In genomic region chr21:36788116-36788515, GRCh38 we compare ENCODE assay signal across 13 cellular contexts.
DNase-seq lines count a peak whose midpoint lies in the region; ATAC-seq, FAIRE-seq and TF ChIP-seq lines count a peak whose summit lies in the region.
"Had no signal": no experiment of that assay in that cellular context is flagged by ENCODE, and none has a peak within 500 bp of the region (broad histone marks: within the 10 kb centered on the region; RNA-seq: fewer than 3 reads in every experiment).

No MANE protein-coding gene starts in this region.

- H3K27ac Mint-ChIP-seq in activated T-helper 2 cell treated with anti-CD3 and anti-CD28 coated beads, Interferon-gamma antibody, Interleukin-2, Interleukin-4, amounts not matched to agents 10 μg/mL and 5 μg/mL and 100 μg/mL, durations not matched to agents 14 hours and 24 hours and 36 hours, result no peak overlapping the region
- no peak overlapping the region for H3K27ac Mint-ChIP-seq in CD14-positive monocyte
- H3K27ac Mint-ChIP-seq: activated T-cell treated with anti-CD3 and anti-CD28 coated beads, Interleukin-2, amount 50 U/mL, for 24 hours had no signal

- no peak for ATAC-seq in sciatic nerve

- no peaks in the 10 kb centered on the region for H3K4me1 Mint-ChIP-seq in activated T-helper 2 cell treated with anti-CD3 and anti-CD28 coated beads, Interferon-gamma antibody, Interleukin-2, Interleukin-4, amounts not matched to agents 10 μg/mL and 5 μg/mL and 100 μg/mL, durations not matched to agents 14 hours and 24 hours and 36 hours (ENCODE audit: low read depth)
- no peaks in the 10 kb centered on the region for H3K4me1 Mint-ChIP-seq in CD14-positive monocyte

- H3K4me3 ChIP-seq in epithelial cell of esophagus (ENCODE audit: low read length), result no peak overlapping the region
- H3K4me3 ChIP-seq: upper lobe of left lung had no signal

- intact Hi-C loops in sciatic nerve (cut with DNase I), result no loop called here
- intact Hi-C loops in activated T-helper 2 cell treated with anti-CD3 and anti-CD28 coated beads, Interferon-gamma antibody, Interleukin-2, Interleukin-4, amounts not matched to agents 10 μg/mL and 5 μg/mL and 100 μg/mL, durations not matched to agents 14 hours and 24 hours and 36 hours (cut with micrococcal nuclease), result no loop called here
- intact Hi-C loops in CD14-positive monocyte (cut with micrococcal nuclease), result no loop called here

- DNase-seq in H54 (ENCODE audit: insufficient read length, low spot score), result peak; percentile 77
- DNase-seq in OCI-M1 (lab: John Stamatoyannopoulos, UW), result peak; percentile 75
- DNase-seq in epithelial cell of esophagus (ENCODE audit: low read depth), result peak; percentile 33
- peak; percentile 35 for DNase-seq in sciatic nerve (ENCODE audit: low spot score)
- no peak for DNase-seq in iPS-NIHi11 (ENCODE audit: low spot score)
- no peak for DNase-seq in activated T-helper 2 cell treated with anti-CD3 and anti-CD28 coated beads, Interferon-gamma antibody, Interleukin-2, Interleukin-4, amounts not matched to agents 10 μg/mL and 5 μg/mL and 100 μg/mL, durations not matched to agents 14 hours and 24 hours and 36 hours (ENCODE audit: low spot score)
- DNase-seq in activated T-cell treated with anti-CD3 and anti-CD28 coated beads, Interleukin-2, amount 50 U/mL, for 1 hour, result no peak
- DNase-seq in CD14-positive monocyte (ENCODE audit: low spot score), result no peak
- DNase-seq: activated T-cell treated with anti-CD3 and anti-CD28 coated beads, Interleukin-2, amount 50 U/mL, for 24 hours; DMS153; NCI-H187; WERI-Rb-1 had no signal

- no peaks in the 10 kb centered on the region for H3K9me3 Mint-ChIP-seq in activated T-helper 2 cell treated with anti-CD3 and anti-CD28 coated beads, Interferon-gamma antibody, Interleukin-2, Interleukin-4, amounts not matched to agents 10 μg/mL and 5 μg/mL and 100 μg/mL, durations not matched to agents 14 hours and 24 hours and 36 hours
- H3K9me3 Mint-ChIP-seq in CD14-positive monocyte, result peaks cover 2 to 6% (median 4%) of the 10 kb centered on the region in 7 donors
- H3K9me3 Mint-ChIP-seq: activated T-cell treated with anti-CD3 and anti-CD28 coated beads, Interleukin-2, amount 50 U/mL, for 24 hours had no signal

- H3K27me3 Mint-ChIP-seq in activated T-helper 2 cell treated with anti-CD3 and anti-CD28 coated beads, Interferon-gamma antibody, Interleukin-2, Interleukin-4, amounts not matched to agents 10 μg/mL and 5 μg/mL and 100 μg/mL, durations not matched to agents 14 hours and 24 hours and 36 hours (ENCODE audit: low read depth), result no peaks in the 10 kb centered on the region
- H3K27me3 Mint-ChIP-seq in CD14-positive monocyte (ENCODE audit: low read depth in 3 of 3), result peaks cover 0 to 4% (median 0%) of the 10 kb centered on the region in 3 donors
- H3K27me3 Mint-ChIP-seq: activated T-cell treated with anti-CD3 and anti-CD28 coated beads, Interleukin-2, amount 50 U/mL, for 24 hours had no signal

- no peaks in the 10 kb centered on the region for H3K36me3 Mint-ChIP-seq in activated T-helper 2 cell treated with anti-CD3 and anti-CD28 coated beads, Interferon-gamma antibody, Interleukin-2, Interleukin-4, amounts not matched to agents 10 μg/mL and 5 μg/mL and 100 μg/mL, durations not matched to agents 14 hours and 24 hours and 36 hours (ENCODE audit: low read depth)
- no peaks in the 10 kb centered on the region for H3K36me3 Mint-ChIP-seq in CD14-positive monocyte

- no peak for TF ChIP-seq CTCF in epithelial cell of esophagus (IDR thresholded peaks at IDR 0.05; ENCODE audit: insufficient read depth, low read depth, low read length, missing control alignments)
- TF ChIP-seq CTCF in CD14-positive monocyte (IDR thresholded peaks at IDR 0.05), result no peak

- no peak overlapping the region for H3K4me3 Mint-ChIP-seq in activated T-helper 2 cell treated with anti-CD3 and anti-CD28 coated beads, Interferon-gamma antibody, Interleukin-2, Interleukin-4, amounts not matched to agents 10 μg/mL and 5 μg/mL and 100 μg/mL, durations not matched to agents 14 hours and 24 hours and 36 hours (ENCODE audit: low read depth)
- no peak overlapping the region for H3K4me3 Mint-ChIP-seq in CD14-positive monocyte
- H3K4me3 Mint-ChIP-seq: activated T-cell treated with anti-CD3 and anti-CD28 coated beads, Interleukin-2, amount 50 U/mL, for 24 hours had no signal

- TF ChIP-seq POLR2A in H54 (IDR thresholded peaks at IDR 0.05; ENCODE audit: low read depth, low read length), result 0 out of 2 replicates have a peak, but pooled peaks have one; percentile 12

- no peak for FAIRE-seq in H54 (lab: Jason Lieb, UNC)

Comparison
In these comparisons a context has a peak if more than half of its experiments do, and no peak if none do; other contexts are left out.
1. DNase-seq: peak in H54 (single experiment), OCI-M1 (single experiment), epithelial cell of esophagus (single experiment) and sciatic nerve (single experiment); none in iPS-NIHi11 (single experiment), activated T-helper 2 cell treated with anti-CD3 and anti-CD28 coated beads, Interferon-gamma antibody, Interleukin-2, Interleukin-4, amounts not matched to agents 10 μg/mL and 5 μg/mL and 100 μg/mL, durations not matched to agents 14 hours and 24 hours and 36 hours (single experiment), activated T-cell treated with anti-CD3 and anti-CD28 coated beads, Interleukin-2, amount 50 U/mL, for 1 hour (single experiment) and CD14-positive monocyte (single experiment).